9 cellular contexts compared by ENCODE assay signal in the genomic region with DNA sequence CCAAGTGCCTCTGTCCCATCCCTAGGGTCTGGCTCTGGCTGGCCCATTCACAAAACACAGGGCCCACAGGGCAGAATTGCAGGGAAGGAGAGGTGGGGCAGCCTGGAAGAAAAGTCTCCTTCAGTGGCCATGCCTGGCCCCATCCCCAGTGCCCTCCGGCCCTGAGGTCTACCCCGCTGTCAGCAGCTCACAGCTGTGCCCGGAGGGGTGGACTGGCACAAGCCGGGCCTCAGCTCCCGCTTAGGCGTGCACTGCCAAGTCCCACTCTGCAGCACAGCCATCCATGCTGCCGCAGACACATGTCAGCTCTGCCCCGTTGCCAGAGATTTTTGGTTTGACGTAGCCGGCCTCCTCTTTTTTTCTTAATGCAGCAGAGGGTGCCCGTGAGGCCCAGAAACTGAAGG. TPM values are rescaled to one million over a fixed set of nuclear protein-coding genes. Genes with fewer than 3 reads are reported as not detected.
DNase-seq lines count a peak whose midpoint lies in the region; ATAC-seq and TF ChIP-seq lines count a peak whose summit lies in the region.
"Had no signal": no experiment of that assay in that cellular context is flagged by ENCODE, and none has a peak within 500 bp of the region (broad histone marks: within the 10 kb centered on the region; RNA-seq: fewer than 3 reads in every experiment).

No MANE protein-coding gene starts in this region.

- H3K27ac ChIP-seq in OCI-LY3 (ENCODE audit: low read length) = no peak overlapping the region
- H3K27ac ChIP-seq in foreskin keratinocyte = no peak overlapping the region
- no peak overlapping the region for H3K27ac ChIP-seq in ovary

- H3K4me3 ChIP-seq in OCI-LY3 (ENCODE audit: low read length) = peak overlapping the region; percentile 70
- H3K4me3 ChIP-seq in ovary = no peak overlapping the region
- H3K4me3 ChIP-seq: skin epidermis had no signal

- no peak overlapping the region for H3K27ac Mint-ChIP-seq in activated T-helper 17 cell treated with anti-CD3 and anti-CD28 coated beads, Interleukin-2, amount 50 U/mL, for 72 hours

- H3K4me3 Mint-ChIP-seq in activated T-helper 17 cell treated with anti-CD3 and anti-CD28 coated beads, Interleukin-2, amount 50 U/mL, for 72 hours = no peak overlapping the region

- no peaks in the 10 kb centered on the region for H3K36me3 Mint-ChIP-seq in activated T-helper 17 cell treated with anti-CD3 and anti-CD28 coated beads, Interleukin-2, amount 50 U/mL, for 72 hours (ENCODE audit: low read depth)

- H4K20me1 ChIP-seq in OCI-LY3 (ENCODE audit: insufficient read depth, low read length) = no peaks in the 10 kb centered on the region

- no peak for TF ChIP-seq EP300 in ovary (IDR thresholded peaks at IDR 0.05)

- no peaks in the 10 kb centered on the region for H3K4me1 Mint-ChIP-seq in activated T-helper 17 cell treated with anti-CD3 and anti-CD28 coated beads, Interleukin-2, amount 50 U/mL, for 72 hours

- H3K27me3 ChIP-seq in OCI-LY3 (ENCODE audit: low read depth, low read length) (no peaks in the 10 kb centered on the region), foreskin keratinocyte (no peaks in the 10 kb centered on the region), ovary (no peaks in the 10 kb centered on the region)

- peak overlapping the region; percentile 88 for H3K4me2 ChIP-seq in OCI-LY3 (ENCODE audit: low read length)

- intact Hi-C loops in ovary (cut with DNase I) = no loop called here

- WGBS in ovary, 3 donors = 4 to 11% (median 4%) methylated on average over 11 of the region's 11 CpGs

- peak overlapping the region; percentile 88 for H2AFZ ChIP-seq in OCI-LY3 (ENCODE audit: low read depth, low read length)

- H3K9ac ChIP-seq in OCI-LY3 (ENCODE audit: low read length) = peak overlapping the region; percentile 46

- H3K9me3 ChIP-seq in OCI-LY3 (ENCODE audit: insufficient read depth, low read length) (no peaks in the 10 kb centered on the region), ovary (no peaks in the 10 kb centered on the region)

- no peaks in the 10 kb centered on the region for H3K9me3 Mint-ChIP-seq in activated T-helper 17 cell treated with anti-CD3 and anti-CD28 coated beads, Interleukin-2, amount 50 U/mL, for 72 hours

- TF ChIP-seq CTCF in OCI-LY3 (IDR thresholded peaks at IDR 0.05; ENCODE audit: low read depth, low read length) = peak; percentile 20; the same call in 1 of the 2 replicates
- peak; percentile 39 for TF ChIP-seq CTCF in foreskin keratinocyte (conservative IDR thresholded peaks at IDR 0.05)
- no peak for TF ChIP-seq CTCF in ovary (IDR thresholded peaks at IDR 0.05)

- peaks cover 8% of the 10 kb centered on the region for H3K27me3 Mint-ChIP-seq in activated T-helper 17 cell treated with anti-CD3 and anti-CD28 coated beads, Interleukin-2, amount 50 U/mL, for 72 hours

- peaks cover 23% of the 10 kb centered on the region for H3K4me1 ChIP-seq in OCI-LY3 (ENCODE audit: low read length)
- peaks cover 3% of the 10 kb centered on the region for H3K4me1 ChIP-seq in foreskin keratinocyte
- H3K4me1 ChIP-seq in ovary (ENCODE audit: insufficient read depth) = no peaks in the 10 kb centered on the region

- H3K79me2 ChIP-seq in OCI-LY3 (ENCODE audit: low read length) = no peaks in the 10 kb centered on the region

- DNase-seq in ELR (ENCODE audit: low read depth) (peak; percentile 56), foreskin keratinocyte (peak; percentile 44 to 71), ovary (peak; percentile 47 to 57 (median 51))

- no peaks in the 10 kb centered on the region for H3K36me3 ChIP-seq in OCI-LY3 (replicated peaks; ENCODE audit: low read depth, low read length)
- H3K36me3 ChIP-seq in ovary = no peaks in the 10 kb centered on the region

- ATAC-seq in foreskin keratinocyte = peak; percentile 78
- ATAC-seq in activated T-helper 17 cell treated with anti-CD3 and anti-CD28 coated beads, Interleukin-2, amount 50 U/mL, for 72 hours (replicated peaks) = no peak
- no peak for ATAC-seq in GM19023 (IDR thresholded peaks at IDR 0.05; ENCODE audit: unreplicated experiment)
- no peak for ATAC-seq in GM18868 (IDR thresholded peaks at IDR 0.05; ENCODE audit: unreplicated experiment)
- ATAC-seq in GM21447 (IDR thresholded peaks at IDR 0.05; ENCODE audit: unreplicated experiment) = no peak

- no peak for TF ChIP-seq POLR2A in ovary (IDR thresholded peaks at IDR 0.05)

RNA-seq across cellular contexts. Expression of a gene that starts 3.9 kb away (rescaled TPM):
- total RNA-seq in foreskin keratinocyte = 0.14 and 0.42 TPM in 2 replicates
- polyA plus RNA-seq in foreskin keratinocyte = 0.06 and 0.17 TPM in 2 replicates
- 1 to 10 TPM in 2 of 7 donors, under 1 TPM in 5; 0.11 to 1.3 (median 0.35) TPM for total RNA-seq in ovary
- polyA plus RNA-seq in ovary = 1 to 10 TPM in 1 of 2 donors, under 1 TPM in 1; 0.38 to 2.1 TPM
- under 1 TPM in 1 of 2 donors, not detected in 1; 0.11 TPM for total RNA-seq in activated T-helper 17 cell treated with anti-CD3 and anti-CD28 coated beads, Interleukin-2, amount 50 U/mL, for 72 hours

RNA-seq across cellular contexts. Expression of a gene that starts 27.7 kb away (rescaled TPM):
- total RNA-seq in foreskin keratinocyte = 3.1 and 4.9 TPM in 2 replicates
- polyA plus RNA-seq in foreskin keratinocyte = 1.7 and 3.3 TPM in 2 replicates
- total RNA-seq in ovary = 1 to 10 TPM in 1 of 7 donors, under 1 TPM in 6; 0.10 to 2.9 (median 0.52) TPM
- polyA plus RNA-seq in ovary = 10 to 100 TPM in 1 of 2 donors, under 1 TPM in 1; 0.50 to 13.3 TPM
- 1 to 10 TPM in 1 of 2 donors, under 1 TPM in 1; 0.09 to 3.3 TPM for total RNA-seq in activated T-helper 17 cell treated with anti-CD3 and anti-CD28 coated beads, Interleukin-2, amount 50 U/mL, for 72 hours

RNA-seq across cellular contexts. Expression of a gene that starts 44.5 kb away (rescaled TPM):
- total RNA-seq in foreskin keratinocyte = not detected in 2 replicates
- polyA plus RNA-seq in foreskin keratinocyte = not detected in 2 replicates
- total RNA-seq in ovary = 1 to 10 TPM in 6 of 7 donors, under 1 TPM in 1; 0.79 to 5.1 (median 1.8) TPM
- polyA plus RNA-seq in ovary = 10 to 100 TPM in 1 of 2 donors, 1 to 10 TPM in 1; 2.0 to 18.0 TPM
- 100 to 1,000 TPM in 1 of 2 donors, 10 to 100 TPM in 1; 74.0 to 276 TPM for total RNA-seq in activated T-helper 17 cell treated with anti-CD3 and anti-CD28 coated beads, Interleukin-2, amount 50 U/mL, for 72 hours

Comparison
In these comparisons a context has a peak if more than half of its experiments do, and no peak if none do; other contexts are left out.
1. CTCF ChIP-seq: peak in OCI-LY3 (single experiment) and foreskin keratinocyte (single experiment); none in ovary (0 of 3).
2. RNA of a gene that starts 44.5 kb away (total RNA-seq): 74.0 to 276 TPM in activated T-helper 17 cell treated with anti-CD3 and anti-CD28 coated beads, Interleukin-2, amount 50 U/mL, for 72 hours; 0.79 to 5.1 TPM in ovary and not detected in foreskin keratinocyte; every median in the first group is over 10 times any median in the second.
3. Peak in every context shown above with its lines, with median percentiles within 50 percentile points of each other: DNase-seq.